7 cellular contexts compared by ENCODE assay signal in genomic region chr16:71832112-71832511, GRCh38. TPM values are rescaled to one million over a fixed set of nuclear protein-coding genes. Genes with fewer than 3 reads are reported as not detected.
A peak's percentile ranks its signal among the peaks of the same experiment; 100 is the strongest.
DNase-seq lines count a peak whose midpoint lies in the region; ATAC-seq, FAIRE-seq and TF ChIP-seq lines count a peak whose summit lies in the region.
"Not testable (repeated sequence)": the region's sequence is repeated elsewhere in the genome, so short reads cannot be mapped to it uniquely, and the experiment has no call there.

No MANE protein-coding gene starts in this region.

- not testable (repeated sequence) for H3K9me1 ChIP-seq in K562 (ENCODE audit: control insufficient read depth, insufficient read depth, low read length)

- not testable (repeated sequence) for H3K36me3 Mint-ChIP-seq in CD4-positive, alpha-beta T cell (ENCODE audit: low read depth); activated T-cell treated with anti-CD3 and anti-CD28 coated beads, Interleukin-2, amount 50 U/mL, for 72 hours (ENCODE audit: insufficient read depth in 2 of 2); central memory CD8-positive, alpha-beta T cell (ENCODE audit: insufficient read depth); stimulated activated naive B cell treated with anti-CD40 and anti-IgM and Interleukin-4, amounts not matched to agents 10 μg/mL and 1 μg/mL and 100 μg/mL, for 72 hours

- not testable (repeated sequence) for H3K27ac ChIP-seq in CD4-positive, alpha-beta T cell (ENCODE audit: low read depth, low read length); HEK293 (ENCODE audit: extremely low read depth, low read depth, low read length); K562 (ENCODE audit: extremely low read depth, low read depth, low read length)

- H3K27me3 ChIP-seq in CD4-positive, alpha-beta T cell (ENCODE audit: control insufficient read depth, insufficient read depth, low read length); K562 (ENCODE audit: control insufficient read depth in 2 of 2, insufficient read depth in 2 of 2, low read length in 2 of 2): not testable (repeated sequence)

- intact Hi-C loops in CD4-positive, alpha-beta T cell (cut with DNase I, micrococcal nuclease); K562 (cut with micrococcal nuclease): not testable (repeated sequence)

- TF ChIP-seq CTCF in CD4-positive, alpha-beta T cell (IDR thresholded peaks at IDR 0.05): peak; percentile 23
- not testable (repeated sequence) for TF ChIP-seq CTCF in HEK293 (tag by site-specific recombination; IDR thresholded peaks at IDR 0.05); K562 (IDR thresholded peaks at IDR 0.05 in 2 of 3, conservative IDR thresholded peaks at IDR 0.05 in 1 of 3; ENCODE audit: insufficient read depth in 2 of 3, low read depth in 1 of 3, low read length in 3 of 3)

- not testable (repeated sequence) for H2AFZ ChIP-seq in K562 (ENCODE audit: low read depth, low read length)

- H3K4me2 ChIP-seq in K562 (ENCODE audit: insufficient read depth, low read length): not testable (repeated sequence)

- H3K27ac Mint-ChIP-seq in CD4-positive, alpha-beta T cell: not testable (repeated sequence)
- peak overlapping the region; percentile 21 for H3K27ac Mint-ChIP-seq in activated T-cell treated with anti-CD3 and anti-CD28 coated beads, Interleukin-2, amount 50 U/mL, for 72 hours
- peak overlapping the region; percentile 74 for H3K27ac Mint-ChIP-seq in central memory CD8-positive, alpha-beta T cell (ENCODE audit: low read depth)
- H3K27ac Mint-ChIP-seq in stimulated activated naive B cell treated with anti-CD40 and anti-IgM and Interleukin-4, amounts not matched to agents 10 μg/mL and 1 μg/mL and 100 μg/mL, for 72 hours: peak overlapping the region; percentile 22
- H3K27ac Mint-ChIP-seq in stimulated activated naive CD8-positive, alpha-beta T cell treated with anti-CD3 and anti-CD28 coated beads, Interleukin-15, amount 100 ng/mL, for 72 hours: peak overlapping the region; percentile 40 to 82

- FAIRE-seq in K562 (lab: Jason Lieb, UNC): not testable (repeated sequence)

- not testable (repeated sequence) for TF ChIP-seq POLR2A in K562 (conservative IDR thresholded peaks at IDR 0.05)

- in situ Hi-C loops in K562 (cut with MboI): not testable (repeated sequence)

- H3K79me2 ChIP-seq in K562 (ENCODE audit: control insufficient read depth, insufficient read depth, low read length): not testable (repeated sequence)

- TF ChIP-seq RAD21 in K562 (CRISPR knock-in tag; conservative IDR thresholded peaks at IDR 0.05 in 1 of 2, IDR thresholded peaks at IDR 0.05 in 1 of 2): not testable (repeated sequence)

- H4K20me1 ChIP-seq in K562 (replicated peaks; ENCODE audit: control insufficient read depth, insufficient read depth, low read length): not testable (repeated sequence)

- TF ChIP-seq EP300 in K562 (IDR thresholded peaks at IDR 0.05; ENCODE audit: low read length): not testable (repeated sequence)

- H3K4me1 Mint-ChIP-seq in CD4-positive, alpha-beta T cell (ENCODE audit: low read depth); activated T-cell treated with anti-CD3 and anti-CD28 coated beads, Interleukin-2, amount 50 U/mL, for 72 hours (ENCODE audit: low read depth); central memory CD8-positive, alpha-beta T cell; stimulated activated naive B cell treated with anti-CD40 and anti-IgM and Interleukin-4, amounts not matched to agents 10 μg/mL and 1 μg/mL and 100 μg/mL, for 72 hours; stimulated activated naive CD8-positive, alpha-beta T cell treated with anti-CD3 and anti-CD28 coated beads, Interleukin-15, amount 100 ng/mL, for 72 hours: not testable (repeated sequence)

- H3K36me3 ChIP-seq in HEK293 (ENCODE audit: control insufficient read depth in 2 of 2, insufficient read depth in 1 of 2, low read length in 2 of 2); K562 (ENCODE audit: control insufficient read depth, insufficient read depth, low read length): not testable (repeated sequence)

- H3K9ac ChIP-seq in K562 (ENCODE audit: insufficient read depth in 1 of 2, low read depth in 2 of 2, low read length in 2 of 2): not testable (repeated sequence)

- POLR2A ChIA-PET in CD4-positive, alpha-beta T cell (lab: Charles Lee); HEK293 (lab: Yijun Ruan, JAX); K562 (lab: Yijun Ruan, JAX): not testable (repeated sequence)

- BruUV-seq in K562 (replicated peaks; lab: Mats Ljungman, UMichigan): not testable (repeated sequence)

- H3K9me3 ChIP-seq in CD4-positive, alpha-beta T cell (ENCODE audit: control insufficient read depth, low read length); HEK293 (ENCODE audit: control insufficient read depth, insufficient read depth, low read depth, low read length); K562 (replicated peaks; ENCODE audit: control insufficient read depth, insufficient read depth, low read depth, low read length): not testable (repeated sequence)

- H3K4me1 ChIP-seq in HEK293 (ENCODE audit: control insufficient read depth, insufficient read depth, low read length); K562 (replicated peaks in 1 of 2; ENCODE audit: control insufficient read depth in 2 of 2, insufficient read depth in 2 of 2, low read length in 2 of 2): not testable (repeated sequence)

- CTCF ChIA-PET in CD4-positive, alpha-beta T cell (lab: Charles Lee): interaction anchor here (0.7 kb wide), 1 partner anchor 62 kb away, joined by 3 read pairs; no protein-coding TSS in a partner anchor
- CTCF ChIA-PET in HEK293 (lab: Yijun Ruan, JAX); K562 (lab: Yijun Ruan, JAX; ENCODE audit: low intra/inter-chr PET ratio): not testable (repeated sequence)

- 70% methylated on average over 1 of the region's 2 CpGs for WGBS in K562 (ENCODE audit: insufficient coverage, low coverage, missing lambda C conversion rate)

- not testable (repeated sequence) for ATAC-seq in CD4-positive, alpha-beta T cell (ENCODE audit: poor library complexity); activated T-cell treated with anti-CD3 and anti-CD28 coated beads, Interleukin-2, amount 50 U/mL, for 72 hours (replicated peaks in 1 of 2); K562; central memory CD8-positive, alpha-beta T cell (replicated peaks; ENCODE audit: extremely low read depth, poor library complexity, severe bottlenecking); stimulated activated naive B cell treated with anti-CD40 and anti-IgM and Interleukin-4, amounts not matched to agents 10 μg/mL and 1 μg/mL and 100 μg/mL, for 72 hours (replicated peaks); stimulated activated naive CD8-positive, alpha-beta T cell treated with anti-CD3 and anti-CD28 coated beads, Interleukin-15, amount 100 ng/mL, for 72 hours

- not testable (repeated sequence) for H3K4me3 Mint-ChIP-seq in CD4-positive, alpha-beta T cell; central memory CD8-positive, alpha-beta T cell; stimulated activated naive B cell treated with anti-CD40 and anti-IgM and Interleukin-4, amounts not matched to agents 10 μg/mL and 1 μg/mL and 100 μg/mL, for 72 hours; stimulated activated naive CD8-positive, alpha-beta T cell treated with anti-CD3 and anti-CD28 coated beads, Interleukin-15, amount 100 ng/mL, for 72 hours
- H3K4me3 Mint-ChIP-seq in activated T-cell treated with anti-CD3 and anti-CD28 coated beads, Interleukin-2, amount 50 U/mL, for 72 hours: peak overlapping the region in 1 of 2 donors; percentile 12

- DNase-seq in CD4-positive, alpha-beta T cell; activated T-cell treated with anti-CD3 and anti-CD28 coated beads, Interleukin-2, amount 50 U/mL, for 72 hours; K562 (ENCODE audit: extremely low read depth in 1 of 4, low spot score in 3 of 4); central memory CD8-positive, alpha-beta T cell (ENCODE audit: low spot score in 2 of 2); stimulated activated naive B cell treated with anti-CD40 and anti-IgM and Interleukin-4, amounts not matched to agents 10 μg/mL and 1 μg/mL and 100 μg/mL, for 72 hours; stimulated activated naive CD8-positive, alpha-beta T cell treated with anti-CD3 and anti-CD28 coated beads, Interleukin-15, amount 100 ng/mL, for 72 hours: not testable (repeated sequence)

- not testable (repeated sequence) for H3K9me3 Mint-ChIP-seq in CD4-positive, alpha-beta T cell; activated T-cell treated with anti-CD3 and anti-CD28 coated beads, Interleukin-2, amount 50 U/mL, for 72 hours; central memory CD8-positive, alpha-beta T cell; stimulated activated naive B cell treated with anti-CD40 and anti-IgM and Interleukin-4, amounts not matched to agents 10 μg/mL and 1 μg/mL and 100 μg/mL, for 72 hours; stimulated activated naive CD8-positive, alpha-beta T cell treated with anti-CD3 and anti-CD28 coated beads, Interleukin-15, amount 100 ng/mL, for 72 hours

- H3K4me3 ChIP-seq in HEK293 (ENCODE audit: low read depth, low read length); K562: not testable (repeated sequence)

- H3K27me3 Mint-ChIP-seq in CD4-positive, alpha-beta T cell; activated T-cell treated with anti-CD3 and anti-CD28 coated beads, Interleukin-2, amount 50 U/mL, for 72 hours (ENCODE audit: low read depth); central memory CD8-positive, alpha-beta T cell; stimulated activated naive B cell treated with anti-CD40 and anti-IgM and Interleukin-4, amounts not matched to agents 10 μg/mL and 1 μg/mL and 100 μg/mL, for 72 hours; stimulated activated naive CD8-positive, alpha-beta T cell treated with anti-CD3 and anti-CD28 coated beads, Interleukin-15, amount 100 ng/mL, for 72 hours: not testable (repeated sequence)

RNA-seq across cellular contexts. Expression of gene ATXN1L, which starts 13.7 kb away (rescaled TPM):
- total RNA-seq in CD4-positive, alpha-beta T cell: 10 to 100 TPM; 61.0 to 61.1 TPM
- 10 to 100 TPM; 21.7 to 25.8 TPM for total RNA-seq in activated T-cell treated with anti-CD3 and anti-CD28 coated beads, Interleukin-2, amount 50 U/mL, for 72 hours
- 29.1 and 29.4 TPM in 2 replicates for total RNA-seq in K562 (2011; cell fraction: chromatin; rRNA removed; ENCODE audit: low replicate concordance)
- total RNA-seq in K562 (2011; cell fraction: nucleolus; rRNA removed): 18.2 and 22.7 TPM in 2 replicates
- 24.7 and 32.0 TPM in 2 replicates for total RNA-seq in K562 (2011; cell fraction: nucleoplasm; rRNA removed)
- total RNA-seq in K562 (2014; rRNA removed) (5.4 and 5.7 TPM in 2 replicates), K562 (2014; rRNA removed; fragmentation: Illumina TruSeq; extraction: Trizol) (8.2 and 9.1 TPM in 2 replicates), K562 (2015; rRNA removed; fragmentation: Illumina TruSeq; extraction: Trizol) (8.9 and 9.3 TPM in 2 replicates), K562 (2021) (10.9 and 11.3 TPM in 2 replicates)
- polyA plus RNA-seq in K562 (2011; rRNA removed) (10.2 and 10.5 TPM in 2 replicates), K562 (2014; fragmentation: Illumina TruSeq; extraction: Trizol) (9.0 and 9.7 TPM in 2 replicates), K562 (2014; fragmentation: Nextera tagmentation; extraction: Ambion mirVana) (1 to 10 TPM; 1.4 to 2.4 TPM), K562 (2014; rRNA removed) (8.3 and 10.6 TPM in 2 replicates)
- polyA plus RNA-seq in K562 (2011; cell fraction: cytosol; rRNA removed): 7.4 and 10.1 TPM in 2 replicates
- 20.8 and 21.1 TPM in 2 replicates for polyA plus RNA-seq in K562 (2011; cell fraction: nucleus; rRNA removed)
- 6.4 and 8.2 TPM in 2 replicates for polyA plus RNA-seq in K562 (2012)
- polyA minus RNA-seq in K562 (2011; rRNA and poly(A)+ RNA removed): 12.6 and 13.2 TPM in 2 replicates
- polyA minus RNA-seq in K562 (2011; cell fraction: cytosol; rRNA and poly(A)+ RNA removed): 4.0 and 4.6 TPM in 2 replicates
- 10.5 and 13.4 TPM in 2 replicates for polyA minus RNA-seq in K562 (2011; cell fraction: nucleus; rRNA and poly(A)+ RNA removed)

RNA-seq across cellular contexts. Expression of gene AP1G1, which starts 23.5 kb away (rescaled TPM):
- 100 to 1,000 TPM; 171 to 175 TPM for total RNA-seq in CD4-positive, alpha-beta T cell
- 10 to 100 TPM; 83.2 to 87.0 TPM for total RNA-seq in activated T-cell treated with anti-CD3 and anti-CD28 coated beads, Interleukin-2, amount 50 U/mL, for 72 hours
- total RNA-seq in K562 (2011; cell fraction: chromatin; rRNA removed; ENCODE audit: low replicate concordance): 152 and 292 TPM in 2 replicates
- 75.7 and 87.1 TPM in 2 replicates for total RNA-seq in K562 (2011; cell fraction: nucleolus; rRNA removed)
- total RNA-seq in K562 (2011; cell fraction: nucleoplasm; rRNA removed): 130 and 158 TPM in 2 replicates
- 38.2 and 39.4 TPM in 2 replicates for total RNA-seq in K562 (2014; rRNA removed)
- 42.0 and 48.3 TPM in 2 replicates for total RNA-seq in K562 (2014; rRNA removed; fragmentation: Illumina TruSeq; extraction: Trizol)
- total RNA-seq in K562 (2015; rRNA removed; fragmentation: Illumina TruSeq; extraction: Trizol): 42.1 and 43.4 TPM in 2 replicates
- total RNA-seq in K562 (2021): 50.3 and 59.2 TPM in 2 replicates
- polyA plus RNA-seq in K562 (2011; rRNA removed): 56.9 and 61.2 TPM in 2 replicates
- polyA plus RNA-seq in K562 (2011; cell fraction: cytosol; rRNA removed): 36.4 and 49.0 TPM in 2 replicates
- 90.8 and 97.3 TPM in 2 replicates for polyA plus RNA-seq in K562 (2011; cell fraction: nucleus; rRNA removed)
- polyA plus RNA-seq in K562 (2012): 25.9 and 32.6 TPM in 2 replicates
- polyA plus RNA-seq in K562 (2014; fragmentation: Illumina TruSeq; extraction: Trizol): 42.8 and 45.7 TPM in 2 replicates
- polyA plus RNA-seq in K562 (2014; fragmentation: Nextera tagmentation; extraction: Ambion mirVana): 10 to 100 TPM in 1 of 2 experiments, 1 to 10 TPM in 1; 7.0 to 13.6 TPM
- 25.4 and 26.8 TPM in 2 replicates for polyA plus RNA-seq in K562 (2014; rRNA removed)
- polyA minus RNA-seq in K562 (2011; rRNA and poly(A)+ RNA removed): 113 and 122 TPM in 2 replicates
- 54.2 and 67.3 TPM in 2 replicates for polyA minus RNA-seq in K562 (2011; cell fraction: cytosol; rRNA and poly(A)+ RNA removed)
- polyA minus RNA-seq in K562 (2011; cell fraction: nucleus; rRNA and poly(A)+ RNA removed): 63.5 and 108 TPM in 2 replicates

RNA-seq across cellular contexts. Expression of gene ZNF821, which starts 51.9 kb away (rescaled TPM):
- total RNA-seq in CD4-positive, alpha-beta T cell: 10 to 100 TPM; 17.3 to 18.3 TPM
- total RNA-seq in activated T-cell treated with anti-CD3 and anti-CD28 coated beads, Interleukin-2, amount 50 U/mL, for 72 hours: 10 to 100 TPM; 12.7 to 15.4 TPM
- total RNA-seq in K562 (2011; cell fraction: chromatin; rRNA removed; ENCODE audit: low replicate concordance): 5.8 and 6.2 TPM in 2 replicates
- 5.0 and 7.7 TPM in 2 replicates for total RNA-seq in K562 (2011; cell fraction: nucleolus; rRNA removed)
- 4.9 and 6.8 TPM in 2 replicates for total RNA-seq in K562 (2011; cell fraction: nucleoplasm; rRNA removed)
- total RNA-seq in K562 (2014; rRNA removed) (4.7 and 5.3 TPM in 2 replicates), K562 (2014; rRNA removed; fragmentation: Illumina TruSeq; extraction: Trizol) (2.8 and 3.7 TPM in 2 replicates), K562 (2015; rRNA removed; fragmentation: Illumina TruSeq; extraction: Trizol) (3.7 and 3.9 TPM in 2 replicates), K562 (2021) (4.4 and 5.6 TPM in 2 replicates)
- polyA plus RNA-seq in K562 (2011; rRNA removed) (3.0 and 4.2 TPM in 2 replicates), K562 (2014; fragmentation: Illumina TruSeq; extraction: Trizol) (3.6 and 4.2 TPM in 2 replicates), K562 (2014; fragmentation: Nextera tagmentation; extraction: Ambion mirVana) (under 1 TPM; 0.38 to 0.51 TPM), K562 (2014; rRNA removed) (3.1 and 7.7 TPM in 2 replicates)
- 4.1 and 4.9 TPM in 2 replicates for polyA plus RNA-seq in K562 (2011; cell fraction: cytosol; rRNA removed)
- 4.4 and 5.3 TPM in 2 replicates for polyA plus RNA-seq in K562 (2011; cell fraction: nucleus; rRNA removed)
- polyA plus RNA-seq in K562 (2012): 3.4 and 4.2 TPM in 2 replicates
- 3.6 and 4.8 TPM in 2 replicates for polyA minus RNA-seq in K562 (2011; rRNA and poly(A)+ RNA removed)
- 1.8 and 6.9 TPM in 2 replicates for polyA minus RNA-seq in K562 (2011; cell fraction: cytosol; rRNA and poly(A)+ RNA removed)
- 2.8 and 5.0 TPM in 2 replicates for polyA minus RNA-seq in K562 (2011; cell fraction: nucleus; rRNA and poly(A)+ RNA removed)
